In genomic region chrX:10157545-10157944, GRCh38 we compare ENCODE assay signal across 10 cellular contexts. TPM values are rescaled to one million over a fixed set of nuclear protein-coding genes. Genes with fewer than 3 reads are reported as not detected.
DNase-seq lines count a peak whose midpoint lies in the region; TF ChIP-seq lines count a peak whose summit lies in the region.
"Had no signal": no experiment of that assay in that cellular context is flagged by ENCODE, and none has a peak within 500 bp of the region (broad histone marks: within the 10 kb centered on the region; RNA-seq: fewer than 3 reads in every experiment).

No MANE protein-coding gene starts in this region.

- no peaks in the 10 kb centered on the region for H3K9me3 ChIP-seq in osteoblast (ENCODE audit: low read depth, low read length)

- H3K27ac ChIP-seq in osteoblast (ENCODE audit: low read depth, low read length), result peak overlapping the region; percentile 70

- no peak overlapping the region for H3K27ac Mint-ChIP-seq in activated T-helper 1 cell treated with anti-CD3 and anti-CD28 coated beads, Interleukin-12 subunit alpha, Interleukin-12 subunit beta, Interleukin-2, Interleukin-4 antibody, amounts not matched to agents 30 ng/mL and 10 ng/mL and 1 ng/mL, durations not matched to agents 14 hours and 24 hours and 36 hours
- H3K27ac Mint-ChIP-seq: CD8-positive, alpha-beta T cell had no signal

- peak overlapping the region; percentile 83 for H3K4me2 ChIP-seq in osteoblast (ENCODE audit: insufficient read depth, low read length)

- TF ChIP-seq CTCF in epithelial cell of proximal tubule (conservative IDR thresholded peaks at IDR 0.05; ENCODE audit: low read depth, low read length) (no peak), osteoblast (IDR thresholded peaks at IDR 0.05; ENCODE audit: extremely low read depth, low read depth, low read length) (no peak)

- no peak overlapping the region for H3K4me3 Mint-ChIP-seq in activated T-helper 1 cell treated with anti-CD3 and anti-CD28 coated beads, Interleukin-12 subunit alpha, Interleukin-12 subunit beta, Interleukin-2, Interleukin-4 antibody, amounts not matched to agents 30 ng/mL and 10 ng/mL and 1 ng/mL, durations not matched to agents 14 hours and 24 hours and 36 hours

- peak overlapping the region; percentile 54 for H3K4me3 ChIP-seq in epithelial cell of proximal tubule (ENCODE audit: low read depth, low read length)
- H3K4me3 ChIP-seq in osteoblast (ENCODE audit: insufficient read depth, low read length), result peak overlapping the region; percentile 70

- H3K9me3 Mint-ChIP-seq in activated T-helper 1 cell treated with anti-CD3 and anti-CD28 coated beads, Interleukin-12 subunit alpha, Interleukin-12 subunit beta, Interleukin-2, Interleukin-4 antibody, amounts not matched to agents 30 ng/mL and 10 ng/mL and 1 ng/mL, durations not matched to agents 14 hours and 24 hours and 36 hours, result no peaks in the 10 kb centered on the region
- H3K9me3 Mint-ChIP-seq: CD8-positive, alpha-beta T cell had no signal

- no peaks in the 10 kb centered on the region for H3K36me3 ChIP-seq in osteoblast (ENCODE audit: insufficient read depth, low read length)

- H3K36me3 Mint-ChIP-seq in activated T-helper 1 cell treated with anti-CD3 and anti-CD28 coated beads, Interleukin-12 subunit alpha, Interleukin-12 subunit beta, Interleukin-2, Interleukin-4 antibody, amounts not matched to agents 30 ng/mL and 10 ng/mL and 1 ng/mL, durations not matched to agents 14 hours and 24 hours and 36 hours (ENCODE audit: low read depth), result no peaks in the 10 kb centered on the region
- H3K36me3 Mint-ChIP-seq: CD8-positive, alpha-beta T cell had no signal

- no peaks in the 10 kb centered on the region for H3K27me3 ChIP-seq in osteoblast (ENCODE audit: insufficient read depth, low read length)

- intact Hi-C loops in activated T-helper 1 cell treated with anti-CD3 and anti-CD28 coated beads, Interleukin-12 subunit alpha, Interleukin-12 subunit beta, Interleukin-2, Interleukin-4 antibody, amounts not matched to agents 30 ng/mL and 10 ng/mL and 1 ng/mL, durations not matched to agents 14 hours and 24 hours and 36 hours (cut with micrococcal nuclease), result no loop called here

- H3K27me3 Mint-ChIP-seq in activated T-helper 1 cell treated with anti-CD3 and anti-CD28 coated beads, Interleukin-12 subunit alpha, Interleukin-12 subunit beta, Interleukin-2, Interleukin-4 antibody, amounts not matched to agents 30 ng/mL and 10 ng/mL and 1 ng/mL, durations not matched to agents 14 hours and 24 hours and 36 hours (ENCODE audit: insufficient read depth), result peaks cover 33% of the 10 kb centered on the region

- no peaks in the 10 kb centered on the region for H3K4me1 Mint-ChIP-seq in activated T-helper 1 cell treated with anti-CD3 and anti-CD28 coated beads, Interleukin-12 subunit alpha, Interleukin-12 subunit beta, Interleukin-2, Interleukin-4 antibody, amounts not matched to agents 30 ng/mL and 10 ng/mL and 1 ng/mL, durations not matched to agents 14 hours and 24 hours and 36 hours (ENCODE audit: low read depth)

- no peaks in the 10 kb centered on the region for H3K79me2 ChIP-seq in osteoblast (ENCODE audit: insufficient read depth, low read length)

- DNase-seq in EL (peak; percentile 51), OCI-M1 (lab: John Stamatoyannopoulos, UW) (peak; percentile 36), epithelial cell of proximal tubule (ENCODE audit: low read depth) (no peak), osteoblast (ENCODE audit: insufficient read length, low spot score, missing footprints) (peak; percentile 89), AG20443 (ENCODE audit: low spot score) (no peak), NCI-H2107 treated with DMSO at 0.1 percent for 48 hours (lab: John Stamatoyannopoulos, UW; ENCODE audit: unreplicated experiment) (no peak), NOMO-1 treated with dmso at 0.1 percent for 144 hours (lab: John Stamatoyannopoulos, UW; ENCODE audit: unreplicated experiment) (no peak)
- DNase-seq in activated T-helper 1 cell treated with anti-CD3 and anti-CD28 coated beads, Interleukin-12 subunit alpha, Interleukin-12 subunit beta, Interleukin-2, Interleukin-4 antibody, amounts not matched to agents 30 ng/mL and 10 ng/mL and 1 ng/mL, durations not matched to agents 14 hours and 24 hours and 36 hours (ENCODE audit: low spot score), result no peak
- DNase-seq: CD8-positive, alpha-beta T cell; RPMI8226 had no signal

- no peaks in the 10 kb centered on the region for H4K20me1 ChIP-seq in osteoblast (ENCODE audit: insufficient read depth, low read length)

- H3K4me1 ChIP-seq in osteoblast (ENCODE audit: insufficient read depth, low read length), result peaks cover 3% of the 10 kb centered on the region

- no peak overlapping the region for H2AFZ ChIP-seq in osteoblast (ENCODE audit: low read length)

RNA-seq across cellular contexts. Expression of gene CLCN4, which starts 0.8 kb away (rescaled TPM):
- total RNA-seq in epithelial cell of proximal tubule (1.2 and 4.4 TPM in 2 replicates), osteoblast (14.1 and 16.2 TPM in 2 replicates)
- not detected in 2 replicates for total RNA-seq in activated T-helper 1 cell treated with anti-CD3 and anti-CD28 coated beads, Interleukin-12 subunit alpha, Interleukin-12 subunit beta, Interleukin-2, Interleukin-4 antibody, amounts not matched to agents 30 ng/mL and 10 ng/mL and 1 ng/mL, durations not matched to agents 14 hours and 24 hours and 36 hours

Comparison
In these comparisons a context has a peak if more than half of its experiments do, and no peak if none do; other contexts are left out.
1. DNase-seq: peak in EL (single experiment), OCI-M1 (single experiment) and osteoblast (single experiment); none in epithelial cell of proximal tubule (single experiment), AG20443 (single experiment), NCI-H2107 treated with DMSO at 0.1 percent for 48 hours (single experiment), activated T-helper 1 cell treated with anti-CD3 and anti-CD28 coated beads, Interleukin-12 subunit alpha, Interleukin-12 subunit beta, Interleukin-2, Interleukin-4 antibody, amounts not matched to agents 30 ng/mL and 10 ng/mL and 1 ng/mL, durations not matched to agents 14 hours and 24 hours and 36 hours (single experiment) and NOMO-1 treated with dmso at 0.1 percent for 144 hours (single experiment).